8 cellular contexts compared by ENCODE assay signal in genomic region chr9:77177894-77178794, GRCh38. TPM values are rescaled to one million over a fixed set of nuclear protein-coding genes. Genes with fewer than 3 reads are reported as not detected.
DNase-seq lines count a peak whose midpoint lies in the region; ATAC-seq and TF ChIP-seq lines count a peak whose summit lies in the region.

No MANE protein-coding gene starts in this region.

- WGBS in gastroesophageal sphincter (ENCODE audit: low coverage in 1 of 2), 2 donors, result 2 to 3% methylated on average over 8 to 11 of the region's 57 CpGs

- H3K9me3 ChIP-seq in gastroesophageal sphincter, result no peaks in the 10 kb centered on the region
- H3K9me3 ChIP-seq in neutrophil, result no peaks in the 10 kb centered on the region
- no peaks in the 10 kb centered on the region for H3K9me3 ChIP-seq in thoracic aorta

- TF ChIP-seq CTCF in gastroesophageal sphincter (IDR thresholded peaks at IDR 0.05) (peak in 1 of 4 experiments; percentile 1), neutrophil (IDR thresholded peaks at IDR 0.05) (no peak), thoracic aorta (IDR thresholded peaks at IDR 0.05) (no peak)

- DNase-seq in NCI-H345 (lab: John Stamatoyannopoulos, UW) (peak; percentile 39), NCI-H345 treated with DMSO at 0.1 percent for 48 hours (lab: John Stamatoyannopoulos, UW; ENCODE audit: unreplicated experiment) (no peak), RPMI7951 (ENCODE audit: low read depth) (peak; percentile 32), thoracic aorta (ENCODE audit: low spot score) (no peak)
- peak; percentile 82 for DNase-seq in activated effector memory CD4-positive, alpha-beta T cell treated with anti-CD3 and anti-CD28 coated beads, Interleukin-2, amount 50 U/mL, for 16 hours

- TF ChIP-seq EP300 in gastroesophageal sphincter (IDR thresholded peaks at IDR 0.05), result no peak

- no peak for TF ChIP-seq POLR2A in gastroesophageal sphincter (IDR thresholded peaks at IDR 0.05)

- H3K4me3 ChIP-seq in gastroesophageal sphincter (peak overlapping the region; percentile 76 to 89), neutrophil (ENCODE audit: low read depth in 1 of 2, low read length in 1 of 2) (peak overlapping the region; percentile 81 to 84), thoracic aorta (peak overlapping the region; percentile 77)

- ATAC-seq in HG03159 (IDR thresholded peaks at IDR 0.05; ENCODE audit: unreplicated experiment) (peak; percentile 27), gastroesophageal sphincter (peak; percentile 2), thoracic aorta (ENCODE audit: insufficient number of reproducible peaks, low FRiP score, low read depth) (no peak)

- peaks cover 0 to 33% (median 5%) of the 10 kb centered on the region in 3 donors for H3K4me1 ChIP-seq in gastroesophageal sphincter
- peaks cover 12 to 14% of the 10 kb centered on the region in 2 experiments for H3K4me1 ChIP-seq in neutrophil (ENCODE audit: control insufficient read depth in 1 of 2, insufficient read depth in 1 of 2, low read depth in 1 of 2, low read length in 1 of 2)
- H3K4me1 ChIP-seq in thoracic aorta (ENCODE audit: control insufficient read depth in 1 of 2, low read depth in 2 of 2), result peaks cover 17 to 35% of the 10 kb centered on the region in 2 donors

- H3K27me3 ChIP-seq in gastroesophageal sphincter, result no peaks in the 10 kb centered on the region
- H3K27me3 ChIP-seq in neutrophil, result peaks cover 28% of the 10 kb centered on the region
- H3K27me3 ChIP-seq in thoracic aorta (replicated peaks; ENCODE audit: insufficient read depth), result no peaks in the 10 kb centered on the region

- H3K27ac ChIP-seq in gastroesophageal sphincter, result peak overlapping the region; percentile 70 to 92 (median 90)
- peak overlapping the region; percentile 53 for H3K27ac ChIP-seq in neutrophil
- H3K27ac ChIP-seq in thoracic aorta, result peak overlapping the region; percentile 70 to 75

- H3K36me3 ChIP-seq in gastroesophageal sphincter, result no peaks in the 10 kb centered on the region
- H3K36me3 ChIP-seq in neutrophil, result no peaks in the 10 kb centered on the region
- no peaks in the 10 kb centered on the region for H3K36me3 ChIP-seq in thoracic aorta

RNA-seq across cellular contexts. Expression of gene VPS13A, which starts 0.8 kb away (rescaled TPM):
- 8.3 and 13.1 TPM in 2 replicates for total RNA-seq in RPMI7951 (2014; rRNA removed; shearing (Covaris generic))
- total RNA-seq in gastroesophageal sphincter (10 to 100 TPM; 33.7 to 79.7 (median 42.6) TPM), thoracic aorta (10 to 100 TPM; 54.8 to 94.8 TPM)

Comparison
In these comparisons a context has a peak if more than half of its experiments do, and no peak if none do; other contexts are left out.
1. DNase-seq: peak in NCI-H345 (single experiment), RPMI7951 (single experiment) and activated effector memory CD4-positive, alpha-beta T cell treated with anti-CD3 and anti-CD28 coated beads, Interleukin-2, amount 50 U/mL, for 16 hours (single experiment); none in NCI-H345 treated with DMSO at 0.1 percent for 48 hours (single experiment) and thoracic aorta (single experiment).
2. Peak in every context shown above with its lines, with median percentiles within 50 percentile points of each other: H3K27ac ChIP-seq and H3K4me3 ChIP-seq.